ENCODE assay signal across 1 cellular context in the genomic region with DNA sequence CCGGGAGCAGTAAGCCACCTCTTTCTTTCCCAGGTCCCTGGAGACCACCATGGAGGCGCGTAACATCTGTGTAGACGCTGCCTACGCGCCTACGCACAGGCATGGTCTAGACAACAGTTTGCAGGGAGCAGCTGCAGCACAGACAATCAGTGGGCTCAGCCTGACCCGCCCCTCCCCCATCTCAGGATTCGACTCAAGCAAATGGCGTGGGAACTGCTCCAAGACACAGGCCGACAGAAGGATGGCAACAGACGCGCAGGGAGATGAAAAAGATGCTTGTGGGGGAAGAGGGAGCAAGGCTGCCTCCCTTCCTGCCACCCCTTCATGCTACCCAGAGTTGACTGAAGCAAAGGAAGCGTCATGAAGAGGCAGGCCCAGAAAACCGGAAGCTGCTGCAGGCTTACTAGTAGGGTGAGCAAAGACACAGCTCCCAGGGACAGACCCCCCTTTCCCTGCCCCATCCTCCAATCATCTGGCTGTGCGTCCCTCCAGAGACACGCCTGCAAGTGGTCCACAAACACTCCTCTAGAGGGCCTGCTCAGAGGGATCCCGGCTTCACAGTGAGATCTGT.
TF ChIP-seq lines count a peak whose summit lies in the region.

No MANE protein-coding gene starts in this region.

TF ChIP-seq in HEK293T, 16 proteins besides CTCF, POLR2A, EP300 and RAD21 (continued from another document):
- TF ChIP-seq, protein P1, sequence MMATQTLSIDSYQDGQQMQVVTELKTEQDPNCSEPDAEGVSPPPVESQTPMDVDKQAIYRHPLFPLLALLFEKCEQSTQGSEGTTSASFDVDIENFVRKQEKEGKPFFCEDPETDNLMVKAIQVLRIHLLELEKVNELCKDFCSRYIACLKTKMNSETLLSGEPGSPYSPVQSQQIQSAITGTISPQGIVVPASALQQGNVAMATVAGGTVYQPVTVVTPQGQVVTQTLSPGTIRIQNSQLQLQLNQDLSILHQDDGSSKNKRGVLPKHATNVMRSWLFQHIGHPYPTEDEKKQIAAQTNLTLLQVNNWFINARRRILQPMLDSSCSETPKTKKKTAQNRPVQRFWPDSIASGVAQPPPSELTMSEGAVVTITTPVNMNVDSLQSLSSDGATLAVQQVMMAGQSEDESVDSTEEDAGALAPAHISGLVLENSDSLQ (IDR thresholded peaks at IDR 0.05), result no peak
- TF ChIP-seq CTBP1 (IDR thresholded peaks at IDR 0.05; ENCODE audit: borderline replicate concordance), result no peak
- TF ChIP-seq HDGF (IDR thresholded peaks at IDR 0.05; ENCODE audit: borderline replicate concordance), result no peak
- TF ChIP-seq SUZ12 (IDR thresholded peaks at IDR 0.05), result no peak
- no peak for TF ChIP-seq SP1 (IDR thresholded peaks at IDR 0.05)
- TF ChIP-seq BHLHE40 (IDR thresholded peaks at IDR 0.05; ENCODE audit: borderline replicate concordance), result no peak
- no peak for TF ChIP-seq FOXK2 (IDR thresholded peaks at IDR 0.05)
- TF ChIP-seq FOXM1 (IDR thresholded peaks at IDR 0.05; ENCODE audit: borderline replicate concordance), result no peak
- no peak for TF ChIP-seq L3MBTL2 (conservative IDR thresholded peaks at IDR 0.05)
- no peak for TF ChIP-seq ARNT (IDR thresholded peaks at IDR 0.05)
- no peak for TF ChIP-seq ELF4 (IDR thresholded peaks at IDR 0.05)
